Comparison of ENCODE assay signal across 7 cellular contexts in the genomic region with DNA sequence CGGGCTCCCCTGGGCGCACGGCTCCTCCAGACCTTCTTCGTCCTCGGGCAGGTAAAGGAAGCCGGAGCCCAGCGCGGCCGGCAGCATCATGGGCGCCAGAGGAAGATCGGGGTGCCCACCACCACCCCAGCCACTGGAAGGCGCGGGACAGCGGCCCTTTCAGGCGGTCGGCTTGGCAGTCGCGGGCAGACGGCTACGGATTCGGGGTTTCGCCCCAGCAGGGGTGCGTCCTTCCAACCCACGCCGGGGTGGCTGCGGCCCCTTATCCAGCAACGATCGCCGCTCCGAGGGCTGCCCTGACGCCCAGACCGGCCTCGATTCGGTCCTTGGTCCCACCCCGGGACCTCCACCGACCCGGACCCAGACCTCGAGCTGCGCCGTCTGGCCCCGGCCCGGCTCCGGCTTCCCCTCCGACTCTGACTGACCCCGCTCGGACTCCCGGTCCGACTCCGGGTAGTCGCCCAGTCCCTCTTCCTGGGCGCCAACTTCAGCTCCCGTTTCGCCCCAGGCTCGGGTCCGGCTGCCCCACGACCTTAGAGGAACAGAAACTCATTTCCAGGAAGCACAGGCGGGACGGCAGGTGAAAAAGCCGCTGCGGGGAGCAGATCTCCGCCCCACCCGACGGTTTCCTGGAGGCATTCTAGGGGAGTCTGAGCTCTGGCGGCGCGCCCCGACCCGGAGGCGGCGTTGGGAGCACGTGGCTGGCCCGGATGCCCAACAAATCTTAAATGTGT. TPM values are rescaled to one million over a fixed set of nuclear protein-coding genes. Genes with fewer than 3 reads are reported as not detected.
DNase-seq lines count a peak whose midpoint lies in the region; ATAC-seq and TF ChIP-seq lines count a peak whose summit lies in the region.

No MANE protein-coding gene starts in this region.

- H3K27ac Mint-ChIP-seq in natural killer cell: peak overlapping the region in 1 of 2 donors; percentile 63

- no peak for DNase-seq in choroid plexus epithelial cell (ENCODE audit: low read depth)
- no peak for DNase-seq in natural killer cell
- DNase-seq in NCI-H1436 (lab: John Stamatoyannopoulos, UW): no peak

- H3K4me1 ChIP-seq in urinary bladder (ENCODE audit: insufficient read depth): no peaks in the 10 kb centered on the region

- no peaks in the 10 kb centered on the region for H3K36me3 ChIP-seq in urinary bladder (ENCODE audit: insufficient read depth)

- H3K4me3 Mint-ChIP-seq in natural killer cell: peak overlapping the region; percentile 88

- H3K9me3 Mint-ChIP-seq in natural killer cell: no peaks in the 10 kb centered on the region

- H3K4me3 ChIP-seq in choroid plexus epithelial cell (ENCODE audit: low read depth, low read length) (peak overlapping the region; percentile 52), urinary bladder (ENCODE audit: low read depth, low read length) (peak overlapping the region; percentile 43)

- peak; percentile 20 to 60 for ATAC-seq in activated CD4-positive, CD25-positive, alpha-beta regulatory T cell treated with anti-CD3 and anti-CD28 coated beads, Interleukin-2, amount 50 U/mL, for 24 hours
- peak; percentile 39 to 67 (median 61) for ATAC-seq in natural killer cell
- ATAC-seq in HG03469 (IDR thresholded peaks at IDR 0.05; ENCODE audit: unreplicated experiment): no peak
- ATAC-seq in GM19452 (IDR thresholded peaks at IDR 0.05; ENCODE audit: unreplicated experiment): no peak

- no peak for TF ChIP-seq CTCF in choroid plexus epithelial cell (conservative IDR thresholded peaks at IDR 0.05; ENCODE audit: low read depth, low read length)
- no peak for TF ChIP-seq CTCF in natural killer cell (IDR thresholded peaks at IDR 0.05)

- intact Hi-C loops in natural killer cell (cut with micrococcal nuclease): no loop called here

- WGBS in urinary bladder: 38% methylated on average over 72 of the region's 72 CpGs

- H3K36me3 Mint-ChIP-seq in natural killer cell: no peaks in the 10 kb centered on the region

- peaks cover 5 to 33% of the 10 kb centered on the region in 2 donors for H3K27me3 Mint-ChIP-seq in natural killer cell (ENCODE audit: low read depth in 2 of 2)

- no peak overlapping the region for H3K27ac ChIP-seq in urinary bladder (ENCODE audit: low read depth)

- H3K4me1 Mint-ChIP-seq in natural killer cell: peaks cover 8 to 12% of the 10 kb centered on the region in 2 donors

RNA-seq across cellular contexts. Expression of a gene that starts 30.2 kb away (rescaled TPM):
- total RNA-seq in natural killer cell (100 to 1,000 TPM in 2 of 3 donors, 10 to 100 TPM in 1; 95.5 to 125 (median 102) TPM), urinary bladder (100 TPM)
- 91.4 TPM for polyA plus RNA-seq in urinary bladder

RNA-seq across cellular contexts. Expression of a gene that starts 34.8 kb away (rescaled TPM):
- 1 to 10 TPM; 2.5 to 4.2 (median 3.0) TPM for total RNA-seq in natural killer cell
- 62.5 TPM for total RNA-seq in urinary bladder
- 25.5 TPM for polyA plus RNA-seq in urinary bladder

RNA-seq across cellular contexts. Expression of a gene that starts 56.3 kb away (rescaled TPM):
- 10 to 100 TPM; 14.7 to 28.2 (median 21.3) TPM for total RNA-seq in natural killer cell
- 47.6 TPM for total RNA-seq in urinary bladder
- polyA plus RNA-seq in urinary bladder: 61.1 TPM

RNA-seq across cellular contexts. Expression of a gene that starts 58.8 kb away (rescaled TPM):
- total RNA-seq in natural killer cell (10 to 100 TPM; 40.8 to 54.5 (median 41.0) TPM), urinary bladder (172 TPM)
- 19.7 TPM for polyA plus RNA-seq in urinary bladder

Comparison
In these comparisons a context has a peak if more than half of its experiments do, and no peak if none do; other contexts are left out.
1. ATAC-seq: peak in activated CD4-positive, CD25-positive, alpha-beta regulatory T cell treated with anti-CD3 and anti-CD28 coated beads, Interleukin-2, amount 50 U/mL, for 24 hours (2 of 2) and natural killer cell (3 of 3); none in HG03469 (single experiment) and GM19452 (single experiment).
2. RNA of a gene that starts 34.8 kb away (total RNA-seq): 62.5 TPM in urinary bladder (single experiment); 2.5 to 4.2 TPM in natural killer cell; every median in the first group is over 10 times any median in the second.